ENCODE assay signal across 27 cellular contexts in genomic region chr2:127678991-127679390, GRCh38. TPM values are rescaled to one million over a fixed set of nuclear protein-coding genes. Genes with fewer than 3 reads are reported as not detected.
DNase-seq lines count a peak whose midpoint lies in the region; ATAC-seq and TF ChIP-seq lines count a peak whose summit lies in the region.
"Had no signal": no experiment of that assay in that cellular context is flagged by ENCODE, and none has a peak within 500 bp of the region (broad histone marks: within the 10 kb centered on the region; RNA-seq: fewer than 3 reads in every experiment).

No MANE protein-coding gene starts in this region.

- H3K4me1 ChIP-seq in SK-N-SH (ENCODE audit: control insufficient read depth in 1 of 2, insufficient read depth in 2 of 2, low read depth in 1 of 2, low read length in 1 of 2) (peaks cover 0 to 9% of the 10 kb centered on the region in 2 experiments; a peak in 1 of 4 replicates), trophoblast cell (ENCODE audit: control insufficient read depth in 1 of 2, insufficient read depth in 2 of 2, low read length in 2 of 2) (peaks cover 6 to 10% of the 10 kb centered on the region in 2 experiments), tibial artery (peaks cover 0 to 55% (median 31%) of the 10 kb centered on the region in 4 donors)
- H3K4me1 ChIP-seq: BE2C had no signal

- H2BK120ac ChIP-seq in trophoblast cell (ENCODE audit: insufficient read depth, low read length, poor library complexity) = no peak overlapping the region

- ATAC-seq in SK-N-SH treated with all-trans-retinoic acid at 6 μM for 48 hours (no peak), HG02884 (IDR thresholded peaks at IDR 0.05; ENCODE audit: unreplicated experiment) (no peak)
- ATAC-seq: PC-3 had no signal

- H4K20me1 ChIP-seq in SK-N-SH (ENCODE audit: insufficient read depth) = no peaks in the 10 kb centered on the region

- H3K18ac ChIP-seq in trophoblast cell (ENCODE audit: low read length) = no peak overlapping the region

- intact Hi-C loops in tibial artery (cut with DNase I; ENCODE audit: low total_unique reads) = loop anchor here (10.0 kb wide), 1 partner anchor 294 kb away; the partner anchor contains the start of gene MAP3K2

- H2AK5ac ChIP-seq in trophoblast cell (ENCODE audit: low read length) = no peak overlapping the region

- H3K9me2 ChIP-seq in SK-N-SH = no peaks in the 10 kb centered on the region

- no peak overlapping the region for H3K9ac ChIP-seq in SK-N-SH
- no peak overlapping the region for H3K9ac ChIP-seq in trophoblast cell (ENCODE audit: low read length)

- no peak overlapping the region for H3K23ac ChIP-seq in trophoblast cell (ENCODE audit: low read length)

- H3K36me3 ChIP-seq in SK-N-SH (replicated peaks in 1 of 2; ENCODE audit: control insufficient read depth in 1 of 2, insufficient read depth in 2 of 2, low read length in 1 of 2) = no peaks in the 10 kb centered on the region
- no peaks in the 10 kb centered on the region for H3K36me3 ChIP-seq in H7 (replicated peaks; ENCODE audit: control insufficient read depth, insufficient read depth, low read length)
- H3K36me3 ChIP-seq in trophoblast cell (ENCODE audit: control insufficient read depth in 1 of 2, insufficient read depth in 2 of 2, low read length in 2 of 2) = no peaks in the 10 kb centered on the region
- no peaks in the 10 kb centered on the region for H3K36me3 ChIP-seq in tibial artery
- H3K36me3 ChIP-seq: BE2C had no signal

- H2AFZ ChIP-seq in SK-N-SH (ENCODE audit: low read depth) (no peak overlapping the region), trophoblast cell (ENCODE audit: insufficient read depth, low read length, poor library complexity) (no peak overlapping the region)

- no peak overlapping the region for H2BK5ac ChIP-seq in trophoblast cell (ENCODE audit: low read depth, low read length, poor library complexity)

- no peaks in the 10 kb centered on the region for H3K9me3 ChIP-seq in SK-N-SH
- peaks cover 5% of the 10 kb centered on the region for H3K9me3 ChIP-seq in trophoblast cell (ENCODE audit: insufficient read depth, low read depth, low read length)
- no peaks in the 10 kb centered on the region for H3K9me3 ChIP-seq in tibial artery
- H3K9me3 ChIP-seq: BE2C had no signal

- POLR2A ChIA-PET in SK-N-SH (lab: Yijun Ruan, JAX) = no interaction called here

- no peak for TF ChIP-seq EP300 in SK-N-SH (IDR thresholded peaks at IDR 0.05; ENCODE audit: borderline replicate concordance in 1 of 2, low read depth in 1 of 2, low read length in 1 of 2)

- DNase-seq in SK-N-SH (peak; percentile 25), H7 (peak; percentile 43), iPS-NIHi7 (ENCODE audit: extremely low spot score) (peak; percentile 6), trophoblast cell (no peak), tibial artery (no peak), NCI-H2196 treated with DMSO at 0.1 percent for 48 hours (lab: John Stamatoyannopoulos, UW; ENCODE audit: unreplicated experiment) (no peak)
- DNase-seq: BE2C; CD4-positive, CD25-positive, alpha-beta regulatory T cell; Kasumi-1; NCI-H1092 treated with DMSO at 0.1 percent for 48 hours; NCI-H1436; NCI-H187; NCI-H2081 treated with DMSO at 0.1 percent for 48 hours; NCI-H2171; NCI-H446; NCI-H524 treated with DMSO at 0.1 percent for 48 hours; NCI-H774; NK-92 treated with Interleukin-12 subunit alpha and Interleukin-12 subunit beta, amount 100 ng/mL, for 24 hours; PC-3; RPMI8226; SHP77 had no signal

- H3F3A ChIP-seq in SK-N-SH (replicated peaks; ENCODE audit: insufficient read depth) = no peaks in the 10 kb centered on the region

- H3K27me3 ChIP-seq in SK-N-SH (ENCODE audit: insufficient read depth) = peaks cover 14% of the 10 kb centered on the region; the same call in 1 of the 2 replicates
- peaks cover 31% of the 10 kb centered on the region for H3K27me3 ChIP-seq in H7 (ENCODE audit: control insufficient read depth, insufficient read depth, low read length)
- H3K27me3 ChIP-seq in trophoblast cell (ENCODE audit: insufficient read depth, low read length) = peaks cover 4% of the 10 kb centered on the region
- no peaks in the 10 kb centered on the region for H3K27me3 ChIP-seq in tibial artery

- H4K8ac ChIP-seq in trophoblast cell (ENCODE audit: low read depth, low read length) = no peak overlapping the region

- H3K27ac ChIP-seq in SK-N-SH (ENCODE audit: low read depth in 2 of 2, low read length in 1 of 2) = no peak overlapping the region
- H3K27ac ChIP-seq in trophoblast cell (ENCODE audit: low read depth, low read length) = no peak overlapping the region
- H3K27ac ChIP-seq in tibial artery = no peak overlapping the region
- H3K27ac ChIP-seq: 22Rv1 had no signal

- H4K12ac ChIP-seq in trophoblast cell (ENCODE audit: low read depth, low read length) = no peak overlapping the region

- no peak overlapping the region for H4K91ac ChIP-seq in trophoblast cell (ENCODE audit: low read depth, low read length)

- CTCF ChIA-PET in SK-N-SH (lab: Yijun Ruan, JAX) = interaction anchor here (5.2 kb wide), 1 partner anchor 18 kb away, joined by 19 read pairs; no protein-coding TSS in a partner anchor

- 88% methylated on average over 3 of the region's 6 CpGs for WGBS in SK-N-SH (ENCODE audit: low lambda C conversion rate)
- no CpG with 5 or more reads among the region's 6 CpGs for WGBS in trophoblast cell (ENCODE audit: extremely low coverage, insufficient coverage, insufficient read length)

- H3K79me1 ChIP-seq in trophoblast cell (ENCODE audit: low read length) = peaks cover 5% of the 10 kb centered on the region

- no peak for TF ChIP-seq RAD21 in SK-N-SH (IDR thresholded peaks at IDR 0.05; ENCODE audit: low read length)

- H3K4me3 ChIP-seq in SK-N-SH (ENCODE audit: low read depth in 2 of 2, low read length in 1 of 2) (no peak overlapping the region), H7 (ENCODE audit: insufficient read depth, low read depth, low read length) (no peak overlapping the region), trophoblast cell (ENCODE audit: low read depth, low read length) (peak overlapping the region; percentile 1), tibial artery (no peak overlapping the region)

- H3K4me2 ChIP-seq in SK-N-SH (no peak overlapping the region), trophoblast cell (ENCODE audit: low read length) (no peak overlapping the region)

- H2BK12ac ChIP-seq in trophoblast cell (ENCODE audit: low read length) = no peak overlapping the region

- H3K79me2 ChIP-seq in SK-N-SH (ENCODE audit: insufficient read depth) = no peaks in the 10 kb centered on the region
- peaks cover 3% of the 10 kb centered on the region for H3K79me2 ChIP-seq in trophoblast cell (ENCODE audit: control insufficient read depth, insufficient read depth, low read length, poor library complexity)

- H3K14ac ChIP-seq in trophoblast cell (ENCODE audit: low read length) = no peak overlapping the region

- no peak for TF ChIP-seq CTCF in SK-N-SH (IDR thresholded peaks at IDR 0.05)
- TF ChIP-seq CTCF in tibial artery (IDR thresholded peaks at IDR 0.05) = no peak

- H3K4ac ChIP-seq in trophoblast cell (ENCODE audit: low read depth, low read length) = no peak overlapping the region

TF ChIP-seq in SK-N-SH, 30 proteins besides CTCF, POLR2A, EP300 and RAD21 (continues in another document):
- TF ChIP-seq RXRA (IDR thresholded peaks at IDR 0.05; ENCODE audit: borderline replicate concordance, low read depth) (no peak), MXI1 (IDR thresholded peaks at IDR 0.05; ENCODE audit: low read depth, low read length) (no peak), USF2 (IDR thresholded peaks at IDR 0.05; ENCODE audit: borderline replicate concordance, low read depth, low read length) (no peak), CHD2 (IDR thresholded peaks at IDR 0.05; ENCODE audit: low read length, partially characterized antibody) (no peak), POLR2AphosphoS5 (IDR thresholded peaks at IDR 0.05; ENCODE audit: low read depth, low read length) (no peak), RCOR1 (IDR thresholded peaks at IDR 0.05; ENCODE audit: low read length) (no peak)

TF ChIP-seq in SK-N-SH treated with all-trans-retinoic acid at 6 μM for 48 hours, 23 proteins besides CTCF, POLR2A, EP300 and RAD21 (continues in another document):
- no peak for TF ChIP-seq ZNF8 (CRISPR knock-in tag; IDR thresholded peaks at IDR 0.05)
- TF ChIP-seq RARB (CRISPR knock-in tag; IDR thresholded peaks at IDR 0.05) = no peak
- no peak for TF ChIP-seq ZNF70 (CRISPR knock-in tag; IDR thresholded peaks at IDR 0.05)
- no peak for TF ChIP-seq PATZ1 (CRISPR knock-in tag; IDR thresholded peaks at IDR 0.05; ENCODE audit: borderline replicate concordance)
- no peak for TF ChIP-seq TCF4 (CRISPR knock-in tag; IDR thresholded peaks at IDR 0.05; ENCODE audit: borderline replicate concordance)

RNA-seq across cellular contexts. Expression of gene LIMS2, which starts 3.7 kb away (rescaled TPM):
- polyA plus RNA-seq in SK-N-SH (2012; rRNA removed) = 2.2 and 2.7 TPM in 2 replicates
- 1.3 and 1.8 TPM in 2 replicates for polyA plus RNA-seq in SK-N-SH (2012; cell fraction: cytosol; rRNA removed)
- 13.9 and 22.5 TPM in 2 replicates for polyA plus RNA-seq in SK-N-SH (2012; cell fraction: nucleus; rRNA removed)
- total RNA-seq in H7 (2014; rRNA removed; shearing (Covaris generic)) = 0.33 and 1.4 TPM in 2 replicates
- polyA plus RNA-seq in trophoblast cell (2013) = 14.6 and 16.2 TPM in 2 replicates

RNA-seq across cellular contexts. Expression of gene SFT2D3, which starts 22.3 kb away (rescaled TPM):
- 3.2 and 3.9 TPM in 2 replicates for polyA plus RNA-seq in SK-N-SH (2012; rRNA removed)
- polyA plus RNA-seq in SK-N-SH (2012; cell fraction: cytosol; rRNA removed) = 3.9 and 4.8 TPM in 2 replicates
- polyA plus RNA-seq in SK-N-SH (2012; cell fraction: nucleus; rRNA removed) = 1.5 and 2.2 TPM in 2 replicates
- 10.5 and 13.4 TPM in 2 replicates for total RNA-seq in H7 (2014; rRNA removed; shearing (Covaris generic))
- polyA plus RNA-seq in trophoblast cell (2013) = 5.4 and 6.1 TPM in 2 replicates

RNA-seq across cellular contexts. Expression of gene GPR17, which starts 33.0 kb away (rescaled TPM):
- 0.03 TPM in 1 of 2 replicates, not detected in the other for polyA plus RNA-seq in SK-N-SH (2012; rRNA removed)
- polyA plus RNA-seq in SK-N-SH (2012; cell fraction: cytosol; rRNA removed) = not detected in 2 replicates
- not detected in 2 replicates for polyA plus RNA-seq in SK-N-SH (2012; cell fraction: nucleus; rRNA removed)
- not detected in 2 replicates for total RNA-seq in H7 (2014; rRNA removed; shearing (Covaris generic))
- 0.25 and 0.33 TPM in 2 replicates for polyA plus RNA-seq in trophoblast cell (2013)
- total RNA-seq: CD4-positive, CD25-positive, alpha-beta regulatory T cell; HepG2; HT1080; SK-MEL-5 had no signal
- polyA plus RNA-seq: CD4-positive, CD25-positive, alpha-beta regulatory T cell; HepG2 had no signal

Comparison
In these comparisons a context has a peak if more than half of its experiments do, and no peak if none do; other contexts are left out.
1. DNase-seq: peak in SK-N-SH (single experiment), H7 (single experiment) and iPS-NIHi7 (single experiment); none in trophoblast cell (0 of 2), tibial artery (0 of 2) and NCI-H2196 treated with DMSO at 0.1 percent for 48 hours (single experiment).